1 cellular context compared by ENCODE assay signal in genomic region chr15:73539726-73540125, GRCh38.
TF ChIP-seq lines count a peak whose summit lies in the region.

No MANE protein-coding gene starts in this region.

TF ChIP-seq in SK-N-SH, 30 proteins besides CTCF, POLR2A, EP300 and RAD21 (continued from another document):
- no peak for TF ChIP-seq USF1 (IDR thresholded peaks at IDR 0.05; ENCODE audit: borderline replicate concordance, low read depth)
- TF ChIP-seq, protein P1, sequence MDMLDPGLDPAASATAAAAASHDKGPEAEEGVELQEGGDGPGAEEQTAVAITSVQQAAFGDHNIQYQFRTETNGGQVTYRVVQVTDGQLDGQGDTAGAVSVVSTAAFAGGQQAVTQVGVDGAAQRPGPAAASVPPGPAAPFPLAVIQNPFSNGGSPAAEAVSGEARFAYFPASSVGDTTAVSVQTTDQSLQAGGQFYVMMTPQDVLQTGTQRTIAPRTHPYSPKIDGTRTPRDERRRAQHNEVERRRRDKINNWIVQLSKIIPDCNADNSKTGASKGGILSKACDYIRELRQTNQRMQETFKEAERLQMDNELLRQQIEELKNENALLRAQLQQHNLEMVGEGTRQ (IDR thresholded peaks at IDR 0.05; ENCODE audit: borderline replicate concordance, low read depth, low read length) = no peak
- TF ChIP-seq FOXM1 (IDR thresholded peaks at IDR 0.05; ENCODE audit: low read depth) = no peak
- no peak for TF ChIP-seq SMC3 (IDR thresholded peaks at IDR 0.05; ENCODE audit: low read depth, low read length)
- no peak for TF ChIP-seq TEAD4 (IDR thresholded peaks at IDR 0.05; ENCODE audit: borderline replicate concordance, insufficient read depth)
